9 cellular contexts compared by ENCODE assay signal in the genomic region with DNA sequence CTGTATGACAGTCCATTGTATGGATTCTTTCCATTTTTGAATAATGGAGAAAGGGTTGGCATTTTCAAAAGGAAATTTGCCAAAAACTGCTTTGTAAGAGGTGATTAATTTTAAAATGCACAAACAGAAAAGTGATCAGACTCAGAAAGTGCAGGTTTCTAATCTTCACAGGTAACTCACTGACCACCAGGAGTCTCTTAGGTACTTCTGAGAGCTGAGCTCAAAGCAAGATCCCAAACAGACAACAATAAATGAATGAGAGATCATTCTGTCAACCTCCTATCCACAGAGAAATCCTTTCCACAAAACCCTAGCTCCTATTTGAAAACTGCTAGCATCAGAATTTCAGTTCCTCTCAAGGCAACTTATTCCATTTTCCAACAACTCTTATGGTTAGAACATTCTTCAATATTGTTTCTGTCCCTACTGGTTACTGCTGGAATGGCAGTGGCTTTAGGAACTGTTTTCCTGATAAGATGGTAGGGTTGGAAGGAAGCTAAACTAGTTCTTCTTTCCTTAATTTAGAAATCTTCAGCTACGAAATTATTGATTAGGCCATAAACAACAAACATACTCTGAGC. TPM values are rescaled to one million over a fixed set of nuclear protein-coding genes. Genes with fewer than 3 reads are reported as not detected.
DNase-seq lines count a peak whose midpoint lies in the region; ATAC-seq and TF ChIP-seq lines count a peak whose summit lies in the region.
"Had no signal": no experiment of that assay in that cellular context is flagged by ENCODE, and none has a peak within 500 bp of the region (broad histone marks: within the 10 kb centered on the region; RNA-seq: fewer than 3 reads in every experiment).

No MANE protein-coding gene starts in this region.

- no peak overlapping the region for H3K23ac ChIP-seq in mesendoderm (ENCODE audit: low read length)

- TF ChIP-seq CTCF in CD4-positive, alpha-beta T cell (IDR thresholded peaks at IDR 0.05): peak; percentile 58

- H4K5ac ChIP-seq in mesendoderm (ENCODE audit: low read length): no peak overlapping the region

- H2BK15ac ChIP-seq in mesendoderm (replicated peaks; ENCODE audit: low read depth): no peak overlapping the region

- H3K27ac Mint-ChIP-seq in CD4-positive, alpha-beta T cell: peak overlapping the region; percentile 88

- peaks cover 22% of the 10 kb centered on the region for H3K36me3 Mint-ChIP-seq in CD4-positive, alpha-beta T cell (ENCODE audit: low read depth)

- H3K36me3 ChIP-seq in adipocyte (ENCODE audit: control insufficient read depth, insufficient read depth, low read length, severe bottlenecking) (no peaks in the 10 kb centered on the region), mesendoderm (ENCODE audit: control insufficient read depth, insufficient read depth, low read length) (no peaks in the 10 kb centered on the region)

- no peak overlapping the region for H3K27ac ChIP-seq in CD4-positive, alpha-beta T cell (ENCODE audit: low read depth, low read length)
- H3K27ac ChIP-seq in mesendoderm (ENCODE audit: low read depth, low read length): no peak overlapping the region

- H2AK5ac ChIP-seq in mesendoderm (ENCODE audit: low read length): no peak overlapping the region

- no peak overlapping the region for H2BK5ac ChIP-seq in mesendoderm (ENCODE audit: low read length)

- intact Hi-C loops in CD4-positive, alpha-beta T cell (cut with DNase I, micrococcal nuclease): loop anchor here (5.0 to 10.0 kb wide), 4 partner anchors 314 to 1182 kb away; partner anchors contain the start of genes COX7A2L (in 1 of the 2), LRPPRC (in 1 of the 2) and THADA (in 1 of the 2)

- WGBS in mesendoderm (ENCODE audit: extremely low coverage, insufficient coverage, low lambda C conversion rate): no CpG with 5 or more reads among the region's 1 CpG

- CTCF ChIA-PET in CD4-positive, alpha-beta T cell (lab: Charles Lee): interaction anchor here (2.2 kb wide), 1 partner anchor 15 kb away, joined by 7 read pairs; no protein-coding TSS in a partner anchor

- no peaks in the 10 kb centered on the region for H3K79me2 ChIP-seq in mesendoderm (ENCODE audit: control insufficient read depth, insufficient read depth, low read length)

- no peak overlapping the region for H3K4me2 ChIP-seq in mesendoderm (ENCODE audit: low read length)

- no peak overlapping the region for H3K4ac ChIP-seq in mesendoderm (ENCODE audit: low read depth, low read length)

- no peak overlapping the region for H4K8ac ChIP-seq in mesendoderm (ENCODE audit: low read depth, low read length)

- no peak overlapping the region for H3K56ac ChIP-seq in mesendoderm (ENCODE audit: low read length)

- no peak for ATAC-seq in CD4-positive, alpha-beta T cell (ENCODE audit: poor library complexity)

- H3K4me1 ChIP-seq in adipocyte (ENCODE audit: control insufficient read depth, insufficient read depth, low read length): peaks cover 18% of the 10 kb centered on the region
- H3K4me1 ChIP-seq in mesendoderm (ENCODE audit: control insufficient read depth, low read depth, low read length): peaks cover 3% of the 10 kb centered on the region

- no peak overlapping the region for H2BK120ac ChIP-seq in mesendoderm (ENCODE audit: low read depth, low read length)

- H3K18ac ChIP-seq in mesendoderm (ENCODE audit: low read length): no peak overlapping the region

- H3K4me3 ChIP-seq in adipocyte (ENCODE audit: low read length) (no peak overlapping the region), mesendoderm (ENCODE audit: low read length) (no peak overlapping the region)

- no peaks in the 10 kb centered on the region for H3K27me3 ChIP-seq in CD4-positive, alpha-beta T cell (ENCODE audit: control insufficient read depth, insufficient read depth, low read length)
- no peaks in the 10 kb centered on the region for H3K27me3 ChIP-seq in adipocyte (replicated peaks; ENCODE audit: control insufficient read depth, insufficient read depth, low read length)
- no peaks in the 10 kb centered on the region for H3K27me3 ChIP-seq in mesendoderm (ENCODE audit: insufficient read depth, low read length, poor library complexity)

- DNase-seq in CD4-positive, alpha-beta T cell: no peak
- DNase-seq in HT-29 (ENCODE audit: low spot score) (peak; percentile 74), adipocyte (ENCODE audit: low read depth) (peak; percentile 49), mesendoderm (peak; percentile 54), T-helper 9 cell (no peak), T1000 (lab: John Stamatoyannopoulos, UW) (no peak), NCI-H1105 treated with DMSO at 0.1 percent for 48 hours (lab: John Stamatoyannopoulos, UW) (no peak), superior temporal gyrus (ENCODE audit: extremely low spot score) (no peak)

- POLR2A ChIA-PET in CD4-positive, alpha-beta T cell (lab: Charles Lee): no interaction called here

- H3K4me3 Mint-ChIP-seq in CD4-positive, alpha-beta T cell: peak overlapping the region; percentile 90

- H3K4me1 Mint-ChIP-seq in CD4-positive, alpha-beta T cell (ENCODE audit: low read depth): peaks cover 30% of the 10 kb centered on the region

- no peaks in the 10 kb centered on the region for H3K9me3 Mint-ChIP-seq in CD4-positive, alpha-beta T cell

- no peaks in the 10 kb centered on the region for H3K79me1 ChIP-seq in mesendoderm (ENCODE audit: low read length)

- H3K9me3 ChIP-seq in CD4-positive, alpha-beta T cell (ENCODE audit: control insufficient read depth, low read length): no peaks in the 10 kb centered on the region
- H3K9me3 ChIP-seq in adipocyte (ENCODE audit: control insufficient read depth, low read length): no peaks in the 10 kb centered on the region

- no peak overlapping the region for H3K9ac ChIP-seq in adipocyte (ENCODE audit: low read length)
- H3K9ac ChIP-seq in mesendoderm (ENCODE audit: low read length): no peak overlapping the region

- peaks cover 7% of the 10 kb centered on the region for H3K27me3 Mint-ChIP-seq in CD4-positive, alpha-beta T cell

RNA-seq across cellular contexts. Expression of gene HAAO, which starts 20.6 kb away (rescaled TPM):
- not detected for total RNA-seq in CD4-positive, alpha-beta T cell
- total RNA-seq in HT-29 (2014; rRNA removed; shearing (Covaris generic)): not detected in 2 replicates
- polyA plus RNA-seq in mesendoderm (2013, experiment 1 of 2): 2.7 TPM
- polyA plus RNA-seq in mesendoderm (2013, experiment 2 of 2): 2.9 TPM
- total RNA-seq: HT1080 had no signal

RNA-seq across cellular contexts. Expression of gene OXER1, which starts 49.1 kb away (rescaled TPM):
- total RNA-seq in CD4-positive, alpha-beta T cell: not detected
- total RNA-seq in HT-29 (2014; rRNA removed; shearing (Covaris generic)): not detected in 2 replicates
- 0.95 TPM for polyA plus RNA-seq in mesendoderm (2013, experiment 1 of 2)
- polyA plus RNA-seq in mesendoderm (2013, experiment 2 of 2): 0.78 TPM
- total RNA-seq: HT1080 had no signal

Comparison
In these comparisons a context has a peak if more than half of its experiments do, and no peak if none do; other contexts are left out.
1. DNase-seq: peak in HT-29 (single experiment), adipocyte (single experiment) and mesendoderm (single experiment); none in CD4-positive, alpha-beta T cell (0 of 10), T-helper 9 cell (single experiment), T1000 (single experiment), NCI-H1105 treated with DMSO at 0.1 percent for 48 hours (single experiment) and superior temporal gyrus (single experiment).